In genomic region chr11:131670876-131671275, GRCh38 we compare ENCODE assay signal across 16 cellular contexts.
DNase-seq lines count a peak whose midpoint lies in the region; ATAC-seq and TF ChIP-seq lines count a peak whose summit lies in the region.
"Had no signal": no experiment of that assay in that cellular context is flagged by ENCODE, and none has a peak within 500 bp of the region (broad histone marks: within the 10 kb centered on the region; RNA-seq: fewer than 3 reads in every experiment).

No MANE protein-coding gene starts in this region.

- TF ChIP-seq POLR2A in gastroesophageal sphincter (IDR thresholded peaks at IDR 0.05), result no peak

- TF ChIP-seq CTCF in gastroesophageal sphincter (IDR thresholded peaks at IDR 0.05), result no peak

- DNase-seq in ELF-1 (ENCODE audit: low read depth, low spot score) (peak; percentile 77), caudate nucleus (lab: John Stamatoyannopoulos, UW) (no peak), mesenteric fat pad (ENCODE audit: low spot score) (peak; percentile 77), posterior vena cava (ENCODE audit: low spot score) (peak; percentile 51), NCI-H146 (lab: John Stamatoyannopoulos, UW) (no peak), kidney tubule cell (ENCODE audit: low spot score) (no peak)
- DNase-seq in activated effector memory CD4-positive, alpha-beta T cell treated with Interleukin-2 at 50 U/mL for 16 hours, result no peak
- DNase-seq: AML-193, GDM1, NCI-H1694 treated with DMSO at 0.1 percent for 48 hours, NCI-H2081 treated with DMSO at 0.1 percent for 48 hours, NCI-H2171 treated with DMSO at 0.1 percent for 48 hours, NCI-H524 treated with DMSO at 0.1 percent for 48 hours, NCI-H82 had no signal

- H3K27ac ChIP-seq in caudate nucleus (ENCODE audit: low read depth, low read length), result peak overlapping the region; percentile 82
- no peak overlapping the region for H3K27ac ChIP-seq in gastroesophageal sphincter

- no peaks in the 10 kb centered on the region for H3K9me3 ChIP-seq in gastroesophageal sphincter

- 75 to 100% methylated on average over 1 to 2 of the region's 3 CpGs for WGBS in gastroesophageal sphincter (ENCODE audit: low coverage in 1 of 2), 2 donors

- peaks cover 7% of the 10 kb centered on the region for H3K27me3 ChIP-seq in gastroesophageal sphincter

- H3K36me3 ChIP-seq in gastroesophageal sphincter, result no peaks in the 10 kb centered on the region

- no peak overlapping the region for H3K4me3 ChIP-seq in gastroesophageal sphincter

- peaks cover 0 to 13% (median 0%) of the 10 kb centered on the region in 3 donors for H3K4me1 ChIP-seq in gastroesophageal sphincter

- no peak for TF ChIP-seq EP300 in gastroesophageal sphincter (IDR thresholded peaks at IDR 0.05)

- intact Hi-C loops in posterior vena cava (cut with DNase I), result loop anchor here in 1 of 2 donors (10.0 kb wide), 1 partner anchor 606 kb away; no protein-coding TSS in a partner anchor

- ATAC-seq in gastroesophageal sphincter, result no peak
- ATAC-seq: Panc1 had no signal

Comparison
In these comparisons a context has a peak if more than half of its experiments do, and no peak if none do; other contexts are left out.
1. DNase-seq: peak in ELF-1 (single experiment), mesenteric fat pad (single experiment) and posterior vena cava (single experiment); none in caudate nucleus (0 of 61), NCI-H146 (single experiment), activated effector memory CD4-positive, alpha-beta T cell treated with Interleukin-2 at 50 U/mL for 16 hours (single experiment) and kidney tubule cell (single experiment).